In the genomic region with DNA sequence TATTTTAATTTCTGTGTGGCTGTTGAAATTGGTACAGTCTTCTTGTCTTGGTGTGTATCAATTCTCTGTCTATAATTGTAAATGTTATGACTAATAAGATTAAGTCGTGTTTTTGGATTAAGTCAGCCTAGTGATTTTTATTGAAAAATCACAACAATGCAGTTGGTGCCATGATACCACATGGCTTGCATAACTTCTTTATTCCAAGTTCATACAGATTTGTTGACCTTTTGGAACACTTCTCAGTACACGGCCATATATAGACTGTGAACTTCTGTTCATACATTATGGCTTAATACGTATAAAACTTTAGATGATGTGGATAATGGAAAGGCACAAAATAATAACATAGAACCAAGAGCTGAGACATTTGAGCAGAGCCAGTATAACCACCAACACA, we compare ENCODE assay signal across 34 cellular contexts.
"Had no signal": no experiment of that assay in that cellular context is flagged by ENCODE, and none has a peak within 500 bp of the region (broad histone marks: within the 10 kb centered on the region; RNA-seq: fewer than 3 reads in every experiment).

No MANE protein-coding gene starts in this region.

- H2AFZ ChIP-seq: PC-9 had no signal

- ATAC-seq: activated T-cell treated with anti-CD3 and anti-CD28 coated beads, Interleukin-2, amount 50 U/mL, for 4 hours; Right ventricle myocardium inferior had no signal

- H3K27ac ChIP-seq: brain microvascular endothelial cell, PC-9, RWPE1, VCaP had no signal

- H3K4me3 ChIP-seq: MG63, PC-9 had no signal

- H3K4me2 ChIP-seq: PC-9 had no signal

- DNase-seq: activated B cell treated with CpG ODN at 0.5 μM for 24 hours; activated CD4-positive, alpha-beta memory T cell treated with anti-CD3 and anti-CD28 coated beads for 36 hours; activated CD4-positive, alpha-beta T cell treated with anti-CD3 and anti-CD28 coated beads for 4 hours; activated CD4-positive, alpha-beta T cell treated with anti-CD3 and anti-CD28 coated beads, Interleukin-2, amount 50 U/mL, for 1 hour; activated CD4-positive, CD25-positive, alpha-beta regulatory T cell treated with anti-CD3 and anti-CD28 coated beads, Interleukin-2, amount 50 U/mL, for 72 hours; activated CD8-positive, alpha-beta memory T cell treated with anti-CD3 and anti-CD28 coated beads, Interleukin-2, amount 50 U/mL, for 4 hours; activated effector memory CD4-positive, alpha-beta T cell treated with anti-CD3 and anti-CD28 coated beads, Interleukin-2, amount 50 U/mL, for 16 hours; activated naive CD4-positive, alpha-beta T cell; activated naive CD4-positive, alpha-beta T cell treated with anti-CD3 and anti-CD28 coated beads, Interleukin-2, amount 50 U/mL, for 16 hours; activated naive CD8-positive, alpha-beta T cell treated with anti-CD3 and anti-CD28 coated beads for 36 hours; activated T-cell treated with anti-CD3 and anti-CD28 coated beads for 4 hours; activated T-cell treated with anti-CD3 and anti-CD28 coated beads, Interleukin-2, amount 50 U/mL, for 4 hours; amniotic stem cell; aorta; brain microvascular endothelial cell; Kasumi-1; KG1; MG63; NCI-H1048; NCI-H1436; NCI-H1694 treated with DMSO at 0.1 percent for 48 hours; NCI-H2029; NCI-H2171; NCI-H510A; NCI-H526; NCI-H748 treated with DMSO at 0.1 percent for 48 hours; PC-9; SW 1271; T-helper 1 cell; T-helper 2 cell; T-helper 9 cell had no signal

- H3K36me3 ChIP-seq: brain microvascular endothelial cell, MG63 had no signal

- H3K27me3 ChIP-seq: brain microvascular endothelial cell, MG63 had no signal
